20 cellular contexts compared by ENCODE assay signal in genomic region chr1:155202731-155203515, GRCh38.
"Had no signal": no experiment of that assay in that cellular context is flagged by ENCODE, and none has a peak within 500 bp of the region (broad histone marks: within the 10 kb centered on the region; RNA-seq: fewer than 3 reads in every experiment).

No MANE protein-coding gene starts in this region.

- H3K27me3 Mint-ChIP-seq: activated T-helper 17 cell treated with anti-CD3 and anti-CD28 coated beads, Interleukin-2, amount 50 U/mL, for 72 hours; naive thymus-derived CD8-positive, alpha-beta T cell; progenitor cell of endocrine pancreas; T-cell had no signal

- ATAC-seq: activated T-helper 17 cell treated with anti-CD3 and anti-CD28 coated beads, Interleukin-2, amount 50 U/mL, for 72 hours; esophagus mucosa; naive thymus-derived CD8-positive, alpha-beta T cell; T-cell had no signal

- H3K9me3 ChIP-seq: colonic mucosa, left ventricle myocardium inferior, right atrium auricular region, tibial nerve, uterus had no signal

- H3K27me3 ChIP-seq: cardiac muscle cell, colonic mucosa, right atrium auricular region, tibial nerve, uterus had no signal

- H3K27ac Mint-ChIP-seq: activated T-helper 17 cell treated with anti-CD3 and anti-CD28 coated beads, Interleukin-2, amount 50 U/mL, for 72 hours; progenitor cell of endocrine pancreas; T-cell had no signal

- H3K36me3 ChIP-seq: colonic mucosa, left ventricle myocardium inferior, uterus had no signal

- DNase-seq: activated CD8-positive, alpha-beta memory T cell treated with anti-CD3 and anti-CD28 coated beads for 24 hours; activated naive CD4-positive, alpha-beta T cell treated with Interleukin-2 at 50 U/mL for 16 hours; colonic mucosa; hypothalamus; left ventricle myocardium inferior; mesenchymal stem cell; occipital lobe; stimulated activated CD4-positive, alpha-beta T cell treated with anti-CD3 and anti-CD28 coated beads, Interleukin-15, amount 100 ng/mL, for 24 hours; stimulated activated CD4-positive, alpha-beta T cell treated with anti-CD3 and anti-CD28 coated beads, Interleukin-4, amount 100 ng/mL, for 24 hours; stimulated activated naive CD4-positive, alpha-beta T cell; substantia nigra; T-cell; uterus had no signal

- H3K9me3 Mint-ChIP-seq: activated T-helper 17 cell treated with anti-CD3 and anti-CD28 coated beads, Interleukin-2, amount 50 U/mL, for 72 hours; naive thymus-derived CD8-positive, alpha-beta T cell; T-cell had no signal

- H3K36me3 Mint-ChIP-seq: naive thymus-derived CD8-positive, alpha-beta T cell; T-cell had no signal

- H3K4me3 Mint-ChIP-seq: activated T-helper 17 cell treated with anti-CD3 and anti-CD28 coated beads, Interleukin-2, amount 50 U/mL, for 72 hours; naive thymus-derived CD8-positive, alpha-beta T cell; T-cell had no signal

- H3K4me3 ChIP-seq: cardiac muscle cell, colonic mucosa, left ventricle myocardium inferior, right atrium auricular region, tibial nerve, uterus had no signal

- H3K27ac ChIP-seq: cardiac muscle cell, colonic mucosa, left ventricle myocardium inferior, right atrium auricular region, tibial nerve, uterus had no signal

- H3K4me1 ChIP-seq: uterus had no signal
